8 cellular contexts compared by ENCODE assay signal in genomic region chr2:98445708-98446577, GRCh38. TPM values are rescaled to one million over a fixed set of nuclear protein-coding genes. Genes with fewer than 3 reads are reported as not detected.
A peak's percentile ranks its signal among the peaks of the same experiment; 100 is the strongest.
DNase-seq lines count a peak whose midpoint lies in the region; ATAC-seq, FAIRE-seq and TF ChIP-seq lines count a peak whose summit lies in the region.

No MANE protein-coding gene starts in this region.

- H4K20me1 ChIP-seq in GM12878 (ENCODE audit: control insufficient read depth, insufficient read depth), result no peaks in the 10 kb centered on the region

- H3K27ac ChIP-seq in GM12878 (ENCODE audit: control insufficient read depth, insufficient read depth), result peak overlapping the region; percentile 83
- H3K27ac ChIP-seq in lower lobe of right lung, result peak overlapping the region; percentile 82
- H3K27ac ChIP-seq in tibial artery, result peak overlapping the region; percentile 66 to 69

- TF ChIP-seq CTCF in GM12878 (IDR thresholded peaks at IDR 0.05 in 2 of 3, conservative IDR thresholded peaks at IDR 0.05 in 1 of 3; ENCODE audit: control insufficient read depth in 2 of 3, extremely low read depth in 1 of 3, insufficient read depth in 1 of 3, low read depth in 3 of 3, low read length in 3 of 3), result peak in 2 of 3 experiments; percentile 14 to 31; a peak in 2 of 6 replicates
- no peak for TF ChIP-seq CTCF in lower lobe of right lung (IDR thresholded peaks at IDR 0.05)
- TF ChIP-seq CTCF in tibial artery (IDR thresholded peaks at IDR 0.05), result no peak

- in situ Hi-C loops in GM12878 (cut with MboI), result no loop called here

- peak overlapping the region; percentile 87 for H3K4me3 ChIP-seq in GM08714 (ENCODE audit: low read length)
- peak overlapping the region; percentile 86 for H3K4me3 ChIP-seq in GM12878
- peak overlapping the region; percentile 77 for H3K4me3 ChIP-seq in lower lobe of right lung
- peak overlapping the region; percentile 75 to 90 for H3K4me3 ChIP-seq in tibial artery

- H3K79me2 ChIP-seq in GM12878 (ENCODE audit: control insufficient read depth, insufficient read depth, low read length), result peaks cover 63% of the 10 kb centered on the region

- WGBS in GM12878 (ENCODE audit: insufficient coverage, insufficient replicate concordance, low lambda C conversion rate, missing lambda C conversion rate), result 70% methylated on average over 18 of the region's 18 CpGs

- H3K9me3 ChIP-seq in GM12878 (replicated peaks; ENCODE audit: control insufficient read depth, insufficient read depth, low read length), result peaks cover 2% of the 10 kb centered on the region; the same call in 1 of the 3 replicates
- no peaks in the 10 kb centered on the region for H3K9me3 ChIP-seq in lower lobe of right lung
- H3K9me3 ChIP-seq in tibial artery, result no peaks in the 10 kb centered on the region

- POLR2A ChIA-PET in GM12878 (lab: Charles Lee), result interaction anchor here (0.6 to 27.0 kb wide), 9 partner anchors 11 to 783 kb away, joined by 3 to 545 read pairs (median 4); no protein-coding TSS in a partner anchor

- intact Hi-C loops in GM12878 (cut with micrococcal nuclease; ENCODE audit: unreplicated experiment), result loop anchor here (5.0 kb wide), 2 partner anchors 36 to 71 kb away; no protein-coding TSS in a partner anchor
- intact Hi-C loops in lower lobe of right lung (cut with DNase I), result no loop called here
- intact Hi-C loops in tibial artery (cut with DNase I; ENCODE audit: low total_unique reads), result no loop called here

- RAD21 ChIA-PET in GM12878 (lab: Charles Lee; ENCODE audit: unreplicated experiment), result interaction anchor here (0.7 to 3.6 kb wide), 19 partner anchors 9 to 163 kb away, joined by 3 to 51 read pairs (median 12); partner anchors contain the start of genes COA5 and UNC50

- SMC1A ChIA-PET in GM12878 (lab: Charles Lee; ENCODE audit: uncharacterized antibody, unreplicated experiment), result interaction anchor here (0.9 to 28.2 kb wide), 16 partner anchors 9 to 266 kb away, joined by 3 to 816 read pairs (median 4); no protein-coding TSS in a partner anchor

- CTCF ChIA-PET in GM12878 (lab: Yijun Ruan, JAX), result interaction anchor here (0.9 to 3.1 kb wide), 17 partner anchors 12 to 427 kb away, joined by 3 to 29 read pairs (median 6); no protein-coding TSS in a partner anchor

- no peak overlapping the region; the same call in 1 of the 2 replicates for H2AFZ ChIP-seq in GM12878 (ENCODE audit: control insufficient read depth, low read depth, low read length)

- peak; percentile 37 to 67 for DNase-seq in NCI-H526 (lab: John Stamatoyannopoulos, UW)
- DNase-seq in GM12878 (ENCODE audit: low read depth, low spot score), result no peak
- no peak for DNase-seq in lower lobe of right lung
- no peak for DNase-seq in tibial artery
- DNase-seq in activated gamma-delta T cell treated with Interleukin-2 at 50 U/mL for 16 hours, result no peak

- H3K9ac ChIP-seq in GM12878 (ENCODE audit: control insufficient read depth, insufficient read depth, low read length), result peak overlapping the region; percentile 85

- TSS peak; percentile 81 for BruUV-seq in GM12878 (replicated peaks; lab: Mats Ljungman, UMichigan)

- ATAC-seq in GM12878 (peak; percentile 75), lower lobe of right lung (peak; percentile 20 to 25), GM19467 (IDR thresholded peaks at IDR 0.05; ENCODE audit: unreplicated experiment) (no peak), GM18867 (IDR thresholded peaks at IDR 0.05; ENCODE audit: unreplicated experiment) (no peak)

- TF ChIP-seq POLR2A in GM12878 (IDR thresholded peaks at IDR 0.05; ENCODE audit: low read depth, low read length), result peak; percentile 33; the same call in 1 of the 2 replicates

- TF ChIP-seq EP300 in GM12878 (IDR thresholded peaks at IDR 0.05; ENCODE audit: borderline replicate concordance in 1 of 2, control insufficient read depth in 1 of 2, low read depth in 2 of 2, low read length in 2 of 2), result no peak

- H3K4me1 ChIP-seq in GM12878 (ENCODE audit: control insufficient read depth, insufficient read depth, low read length) (0 out of 2 replicates have a peak, but pooled peaks cover under 1% of the 10 kb centered on the region), lower lobe of right lung (peaks cover 27% of the 10 kb centered on the region), tibial artery (peaks cover 0 to 17% (median 9%) of the 10 kb centered on the region in 4 donors)

- TF ChIP-seq RAD21 in GM12878 (IDR thresholded peaks at IDR 0.05; ENCODE audit: insufficient read depth, low read depth, low read length), result 0 out of 2 replicates have a peak, but pooled peaks have one; percentile 13

- H3K4me2 ChIP-seq in GM12878 (ENCODE audit: control insufficient read depth, insufficient read depth), result peak overlapping the region; percentile 90

- H3K27me3 ChIP-seq in GM12878 (replicated peaks in 1 of 2; ENCODE audit: control insufficient read depth in 2 of 2, insufficient read depth in 2 of 2, low read length in 1 of 2), result no peaks in the 10 kb centered on the region
- no peaks in the 10 kb centered on the region for H3K27me3 ChIP-seq in lower lobe of right lung (ENCODE audit: low read depth)
- no peaks in the 10 kb centered on the region for H3K27me3 ChIP-seq in tibial artery

- FAIRE-seq in GM12878 (lab: Jason Lieb, UNC), result peak; percentile 13

- H3K36me3 ChIP-seq in GM12878 (ENCODE audit: control insufficient read depth in 2 of 2, insufficient read depth in 2 of 2, low read length in 1 of 2), result peaks cover 0 to 3% of the 10 kb centered on the region in 2 experiments; a peak in 1 of 4 replicates
- no peaks in the 10 kb centered on the region for H3K36me3 ChIP-seq in lower lobe of right lung
- no peaks in the 10 kb centered on the region for H3K36me3 ChIP-seq in tibial artery

TF ChIP-seq in GM12878, 131 proteins besides CTCF, POLR2A, EP300 and RAD21 (continues in another document):
- TF ChIP-seq CBX5 (IDR thresholded peaks at IDR 0.05; ENCODE audit: low read depth) (no peak), MXI1 (IDR thresholded peaks at IDR 0.05; ENCODE audit: low read depth, low read length) (peak; percentile 50; the same call in 1 of the 2 replicates), ZNF384 (IDR thresholded peaks at IDR 0.05; ENCODE audit: borderline replicate concordance, low read depth, low read length) (no peak), RUNX3 (IDR thresholded peaks at IDR 0.05; ENCODE audit: low read length) (no peak; the same call in 1 of the 2 replicates), SUZ12 (IDR thresholded peaks at IDR 0.05; ENCODE audit: unreplicated experiment) (no peak), GATAD2B (conservative IDR thresholded peaks at IDR 0.05; ENCODE audit: low read depth) (no peak), PAX8 (IDR thresholded peaks at IDR 0.05) (no peak), ATF7 (IDR thresholded peaks at IDR 0.05; ENCODE audit: low read depth) (no peak; the same call in 1 of the 2 replicates), MLLT1 (IDR thresholded peaks at IDR 0.05) (peak; percentile 71), PAX5 (IDR thresholded peaks at IDR 0.05; ENCODE audit: borderline replicate concordance, low read depth, low read length) (no peak), DPF2 (IDR thresholded peaks at IDR 0.05) (no peak), CREB1 (IDR thresholded peaks at IDR 0.05; ENCODE audit: low read depth) (no peak), YY1 (IDR thresholded peaks at IDR 0.05; ENCODE audit: low read depth, low read length) (no peak), MEF2B (IDR thresholded peaks at IDR 0.05; ENCODE audit: partially characterized antibody, poor library complexity, severe bottlenecking) (peak; percentile 69)

RNA-seq across cellular contexts. Expression of gene INPP4A, which starts 1.3 kb away (rescaled TPM):
- 373 and 420 TPM in 2 replicates for total RNA-seq in GM12878 (2013; cell fraction: nucleolus; rRNA removed)
- total RNA-seq in GM12878 (2014; rRNA removed) (37.9 and 42.8 TPM in 2 replicates), GM12878 (2014; rRNA removed; fragmentation: Illumina TruSeq; extraction: Trizol) (24.0 and 24.1 TPM in 2 replicates), GM12878 (2021) (54.0 and 62.3 TPM in 2 replicates), lower lobe of right lung (35.6 TPM)
- polyA plus RNA-seq in GM12878 (2011; ENCODE audit: low read depth), result 10.5 TPM
- polyA plus RNA-seq in GM12878 (2011; rRNA removed) (30.8 and 46.4 TPM in 2 replicates), GM12878 (2014; fragmentation: Illumina TruSeq; extraction: Trizol) (20.4 and 27.4 TPM in 2 replicates), GM12878 (2014; fragmentation: Nextera tagmentation; extraction: Ambion mirVana) (1 to 10 TPM; 4.7 to 6.2 TPM), GM12878 (2014; rRNA removed) (32.7 and 40.3 TPM in 2 replicates), GM12878 (2016; fragmentation: Nextera tagmentation; extraction: Ambion mirVana) (10 to 100 TPM; 41.1 to 45.9 TPM)
- polyA plus RNA-seq in GM12878 (2011; cell fraction: cytosol; rRNA removed), result 45.8 and 56.6 TPM in 2 replicates
- 403 and 492 TPM in 2 replicates for polyA plus RNA-seq in GM12878 (2011; cell fraction: nucleus; rRNA removed)
- 19.7 and 20.5 TPM in 2 replicates for polyA plus RNA-seq in GM12878 (2012)
- 220 and 303 TPM in 2 replicates for polyA minus RNA-seq in GM12878 (2011; rRNA and poly(A)+ RNA removed)
- 32.1 and 33.5 TPM in 2 replicates for polyA minus RNA-seq in GM12878 (2011; cell fraction: cytosol; rRNA and poly(A)+ RNA removed)
- 290 and 381 TPM in 2 replicates for polyA minus RNA-seq in GM12878 (2011; cell fraction: nucleus; rRNA and poly(A)+ RNA removed)

Comparison
In these comparisons a context has a peak if more than half of its experiments do, and no peak if none do; other contexts are left out.
1. DNase-seq: peak in NCI-H526 (2 of 2); none in GM12878 (single experiment), lower lobe of right lung (single experiment), tibial artery (0 of 2) and activated gamma-delta T cell treated with Interleukin-2 at 50 U/mL for 16 hours (single experiment).
2. ATAC-seq: peak in GM12878 (single experiment) and lower lobe of right lung (2 of 2); none in GM19467 (single experiment) and GM18867 (single experiment).
3. CTCF ChIP-seq: peak in GM12878 (2 of 3); none in lower lobe of right lung (single experiment) and tibial artery (0 of 2).
4. Peak in every context shown above with its lines, with median percentiles within 50 percentile points of each other: H3K4me3 ChIP-seq and H3K27ac ChIP-seq.